Comparison of ENCODE assay signal across 8 cellular contexts in the genomic region with DNA sequence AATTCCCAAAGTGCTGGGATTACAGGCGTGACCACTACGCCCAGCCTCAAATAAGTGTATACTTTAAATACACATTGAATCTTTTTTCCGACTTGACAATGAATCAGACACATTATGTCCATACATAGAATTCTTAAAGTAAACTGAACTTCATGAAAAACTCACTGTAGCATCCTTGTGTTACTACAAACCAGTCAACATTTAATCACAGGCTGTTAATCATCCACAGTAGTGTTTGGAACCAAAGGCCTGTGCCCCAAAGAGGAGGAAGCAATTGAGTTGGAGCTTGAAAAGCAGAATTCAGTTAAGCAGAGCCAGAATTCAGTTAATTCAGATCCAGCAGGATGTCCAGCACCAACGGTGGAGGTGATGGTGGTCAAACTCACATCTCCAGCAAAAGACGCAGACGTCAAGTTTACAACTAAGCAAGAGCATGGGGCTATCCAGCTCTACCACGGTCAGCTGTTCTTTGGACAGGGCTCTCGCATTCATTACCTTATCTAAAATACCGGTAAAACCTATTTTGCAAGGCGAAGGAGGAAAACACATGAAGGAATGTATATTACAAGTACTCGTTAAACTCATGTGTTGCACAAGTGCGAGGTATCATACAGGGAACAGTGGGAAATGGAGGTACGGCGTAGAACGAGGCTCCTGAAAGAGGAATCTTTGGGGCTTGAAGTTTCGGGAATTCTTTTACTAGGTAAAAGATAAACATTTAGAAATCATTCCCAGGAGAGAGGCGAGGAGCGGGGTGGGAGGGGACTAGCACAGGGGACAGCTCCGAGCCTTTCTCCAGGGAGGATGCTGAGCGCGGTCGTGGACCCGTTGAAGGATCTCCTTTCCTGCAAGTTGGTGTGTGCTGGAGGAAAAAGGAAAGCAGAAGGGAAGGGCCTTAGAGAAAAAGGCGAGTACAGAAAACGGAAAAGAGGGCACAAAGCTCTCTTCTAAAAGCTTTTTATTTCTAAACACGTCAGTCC. TPM values are rescaled to one million over a fixed set of nuclear protein-coding genes. Genes with fewer than 3 reads are reported as not detected.
DNase-seq lines count a peak whose midpoint lies in the region; ATAC-seq and TF ChIP-seq lines count a peak whose summit lies in the region.

No MANE protein-coding gene starts in this region.

- H3K4me2 ChIP-seq in OCI-LY7 (ENCODE audit: low read length): peak overlapping the region; percentile 99

- H3K4me1 Mint-ChIP-seq in type B pancreatic cell (ENCODE audit: unreplicated experiment): peaks cover 34% of the 10 kb centered on the region

- ATAC-seq in HG02623 (IDR thresholded peaks at IDR 0.05; ENCODE audit: unreplicated experiment): no peak

- peaks cover 52% of the 10 kb centered on the region for H3K79me2 ChIP-seq in OCI-LY7 (ENCODE audit: insufficient read depth, low read depth, low read length)

- intact Hi-C loops in OCI-LY7 (cut with micrococcal nuclease; ENCODE audit: unreplicated experiment): no loop called here

- no peaks in the 10 kb centered on the region for H4K20me1 ChIP-seq in OCI-LY7 (ENCODE audit: insufficient read depth, low read length)

- H3K27ac ChIP-seq in OCI-LY7 (ENCODE audit: low read depth, low read length, poor library complexity, severe bottlenecking) (no peak overlapping the region), mesodermal cell (ENCODE audit: low read depth, low read length, severe bottlenecking) (no peak overlapping the region)

- H3K27me3 Mint-ChIP-seq in type B pancreatic cell: no peaks in the 10 kb centered on the region

- H3K36me3 ChIP-seq in OCI-LY7 (ENCODE audit: insufficient read depth, low read length): peaks cover 19% of the 10 kb centered on the region
- peaks cover 42% of the 10 kb centered on the region for H3K36me3 ChIP-seq in mesodermal cell (ENCODE audit: control insufficient read depth, insufficient read depth, low read length)

- WGBS in mesodermal cell (ENCODE audit: insufficient coverage in 2 of 2), 2 experiments: 34 to 35% methylated on average over 18 to 21 of the region's 26 CpGs

- peaks cover 34% of the 10 kb centered on the region for H3K36me3 Mint-ChIP-seq in type B pancreatic cell

- peak overlapping the region; percentile 79 for H2AFZ ChIP-seq in OCI-LY7 (ENCODE audit: low read length)

- CTCF ChIA-PET in OCI-LY7 (lab: Charles Lee; ENCODE audit: unreplicated experiment): no interaction called here

- H3K4me3 Mint-ChIP-seq in type B pancreatic cell: peak overlapping the region; percentile 91

- H3K4me1 ChIP-seq in OCI-LY7 (ENCODE audit: insufficient read depth, low read length, poor library complexity, severe bottlenecking): peaks cover 21% of the 10 kb centered on the region
- peaks cover 13% of the 10 kb centered on the region for H3K4me1 ChIP-seq in mesodermal cell (ENCODE audit: control insufficient read depth, insufficient read depth, low read length, poor library complexity, severe bottlenecking)

- H3K27ac Mint-ChIP-seq in type B pancreatic cell: peak overlapping the region; percentile 92

- TF ChIP-seq CTCF in OCI-LY7 (conservative IDR thresholded peaks at IDR 0.05; ENCODE audit: low read length) (no peak), type B pancreatic cell (conservative IDR thresholded peaks at IDR 0.05) (no peak)

- POLR2A ChIA-PET in OCI-LY7 (lab: Charles Lee): interaction anchor here (0.6 to 1.4 kb wide), 3 partner anchors 22 to 62 kb away, joined by 4 to 6 read pairs (median 6); no protein-coding TSS in a partner anchor

- DNase-seq in stimulated activated CD4-positive, alpha-beta T cell treated with anti-CD3 and anti-CD28 coated beads, Interleukin-12 subunit alpha, Interleukin-12 subunit beta, amount 100 ng/mL, for 4 hours: peak; percentile 3
- DNase-seq in stimulated activated CD4-positive, alpha-beta T cell treated with anti-CD3 and anti-CD28 coated beads, Interleukin-4, amount 100 ng/mL, for 4 hours: no peak
- DNase-seq in OCI-LY7 (ENCODE audit: low spot score) (no peak), dermis blood vessel endothelial cell (peak; percentile 40), type B pancreatic cell (ENCODE audit: extremely low spot score, unreplicated experiment) (no peak)
- no peak for DNase-seq in activated CD8-positive, alpha-beta memory T cell treated with anti-CD3 and anti-CD28 coated beads, Interleukin-2, amount 50 U/mL, for 48 hours

- H3K9me3 ChIP-seq in OCI-LY7 (ENCODE audit: low read length) (no peaks in the 10 kb centered on the region), mesodermal cell (ENCODE audit: control insufficient read depth, low read length) (no peaks in the 10 kb centered on the region)

- no peaks in the 10 kb centered on the region for H3K9me3 Mint-ChIP-seq in type B pancreatic cell

- peak overlapping the region; percentile 97 for H3K4me3 ChIP-seq in OCI-LY7 (ENCODE audit: low read depth, low read length, poor library complexity, severe bottlenecking)
- peak overlapping the region; percentile 98 for H3K4me3 ChIP-seq in mesodermal cell (ENCODE audit: extremely low read depth, insufficient read depth, low read length, poor library complexity, severe bottlenecking)

- H3K9me2 ChIP-seq in OCI-LY7 (ENCODE audit: insufficient read depth, low read length): no peaks in the 10 kb centered on the region

- BruUV-seq in OCI-LY7 (replicated peaks; lab: Mats Ljungman, UMichigan): no TSS peak

RNA-seq across cellular contexts. Expression of a gene that starts 1.0 kb away (rescaled TPM):
- 14.7 and 18.1 TPM in 2 replicates for total RNA-seq in OCI-LY7 (2014; rRNA removed; shearing (Covaris generic))
- 11.2 and 13.7 TPM in 2 replicates for total RNA-seq in OCI-LY7 (2022)
- total RNA-seq in dermis blood vessel endothelial cell: 18.2 and 18.5 TPM in 2 replicates
- polyA plus RNA-seq in mesodermal cell (2013, experiment 1 of 2): 71.5 TPM
- 81.0 TPM for polyA plus RNA-seq in mesodermal cell (2013, experiment 2 of 2)
- 29.7 and 48.7 TPM in 2 replicates for total RNA-seq in type B pancreatic cell (ENCODE audit: low replicate concordance)

RNA-seq across cellular contexts. Expression of a gene that starts 1.5 kb away (rescaled TPM):
- total RNA-seq in OCI-LY7 (2014; rRNA removed; shearing (Covaris generic)): 48.1 and 50.5 TPM in 2 replicates
- total RNA-seq in OCI-LY7 (2022) (39.7 and 40.3 TPM in 2 replicates), dermis blood vessel endothelial cell (51.5 and 69.6 TPM in 2 replicates), type B pancreatic cell (ENCODE audit: low replicate concordance) (79.2 and 94.6 TPM in 2 replicates)
- polyA plus RNA-seq in mesodermal cell (2013, experiment 1 of 2): 83.4 TPM
- polyA plus RNA-seq in mesodermal cell (2013, experiment 2 of 2): 89.2 TPM

RNA-seq across cellular contexts. Expression of a gene that starts 59.1 kb away (rescaled TPM):
- total RNA-seq in OCI-LY7 (2014; rRNA removed; shearing (Covaris generic)): not detected in 2 replicates
- total RNA-seq in OCI-LY7 (2022): not detected in 2 replicates
- total RNA-seq in dermis blood vessel endothelial cell: 0.34 and 0.79 TPM in 2 replicates
- 0.11 TPM for polyA plus RNA-seq in mesodermal cell (2013, experiment 1 of 2)
- polyA plus RNA-seq in mesodermal cell (2013, experiment 2 of 2): 0.10 TPM
- 2.4 and 3.2 TPM in 2 replicates for total RNA-seq in type B pancreatic cell (ENCODE audit: low replicate concordance)

Comparison
In these comparisons a context has a peak if more than half of its experiments do, and no peak if none do; other contexts are left out.
1. DNase-seq: peak in stimulated activated CD4-positive, alpha-beta T cell treated with anti-CD3 and anti-CD28 coated beads, Interleukin-12 subunit alpha, Interleukin-12 subunit beta, amount 100 ng/mL, for 4 hours (single experiment) and dermis blood vessel endothelial cell (single experiment); none in stimulated activated CD4-positive, alpha-beta T cell treated with anti-CD3 and anti-CD28 coated beads, Interleukin-4, amount 100 ng/mL, for 4 hours (0 of 2), OCI-LY7 (single experiment), type B pancreatic cell (single experiment) and activated CD8-positive, alpha-beta memory T cell treated with anti-CD3 and anti-CD28 coated beads, Interleukin-2, amount 50 U/mL, for 48 hours (single experiment).